1 cellular context compared by ENCODE assay signal in the genomic region with DNA sequence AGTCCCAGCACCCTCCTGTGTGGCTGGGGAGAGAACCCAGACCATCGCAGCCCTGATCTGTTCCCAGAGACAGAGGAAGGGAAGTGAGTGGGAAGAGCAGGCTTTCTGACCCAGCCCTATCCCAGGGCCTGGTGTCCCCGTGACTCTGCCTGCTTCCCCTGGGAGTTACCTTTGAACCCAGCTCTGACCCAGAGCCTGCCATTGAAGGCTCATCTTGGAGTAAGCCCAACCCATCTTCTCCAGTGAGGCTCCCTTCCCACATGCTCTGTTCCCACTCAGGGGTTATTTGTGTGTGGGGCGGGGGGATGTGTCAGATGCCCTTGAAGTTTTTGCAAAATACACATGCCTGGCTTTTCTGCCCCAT.
TF ChIP-seq lines count a peak whose summit lies in the region.

No MANE protein-coding gene starts in this region.

TF ChIP-seq in H1, 55 proteins besides CTCF, POLR2A, EP300 and RAD21:
- TF ChIP-seq CHD1 (IDR thresholded peaks at IDR 0.05; ENCODE audit: low read depth, low read length) (no peak), SP1 (IDR thresholded peaks at IDR 0.05; ENCODE audit: low read depth, low read length) (no peak), POU5F1 (IDR thresholded peaks at IDR 0.05; ENCODE audit: low read depth, low read length) (no peak), SUZ12 (IDR thresholded peaks at IDR 0.05; ENCODE audit: low read length) (no peak), TCF12 (IDR thresholded peaks at IDR 0.05; ENCODE audit: low read depth, low read length) (no peak), SIN3A (conservative IDR thresholded peaks at IDR 0.05 in 1 of 2, IDR thresholded peaks at IDR 0.05 in 1 of 2; ENCODE audit: low read depth in 1 of 2, low read length in 2 of 2) (no peak), ASH2L (IDR thresholded peaks at IDR 0.05; ENCODE audit: low read length) (no peak), POLR2AphosphoS5 (IDR thresholded peaks at IDR 0.05; ENCODE audit: low read depth, low read length) (no peak), USF2 (IDR thresholded peaks at IDR 0.05; ENCODE audit: low read length) (no peak)
- TF ChIP-seq, protein P1, sequence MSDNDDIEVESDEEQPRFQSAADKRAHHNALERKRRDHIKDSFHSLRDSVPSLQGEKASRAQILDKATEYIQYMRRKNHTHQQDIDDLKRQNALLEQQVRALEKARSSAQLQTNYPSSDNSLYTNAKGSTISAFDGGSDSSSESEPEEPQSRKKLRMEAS (IDR thresholded peaks at IDR 0.05): no peak
